ENCODE assay signal across 12 cellular contexts in the genomic region with DNA sequence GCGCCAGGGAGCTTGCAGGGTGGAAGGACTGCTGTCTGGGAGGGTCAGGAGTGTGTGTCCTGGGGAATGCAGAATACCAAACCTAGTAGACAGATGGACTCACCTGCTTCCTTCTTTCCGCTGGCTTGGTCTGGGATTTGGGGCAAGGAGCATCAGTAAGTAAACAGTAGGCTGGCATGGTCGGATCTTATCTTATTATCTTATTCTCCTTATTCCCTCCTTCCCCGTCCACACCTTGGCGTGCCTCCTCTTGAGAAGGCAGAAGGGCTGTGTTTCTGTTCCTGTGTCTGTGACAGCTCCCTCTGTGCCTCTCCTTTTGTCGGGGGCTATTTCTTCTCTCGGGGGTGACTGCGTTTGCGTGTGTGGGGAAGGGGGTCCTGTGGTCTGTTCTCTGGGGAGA. TPM values are rescaled to one million over a fixed set of nuclear protein-coding genes. Genes with fewer than 3 reads are reported as not detected.
DNase-seq lines count a peak whose midpoint lies in the region; TF ChIP-seq lines count a peak whose summit lies in the region.
"Had no signal": no experiment of that assay in that cellular context is flagged by ENCODE, and none has a peak within 500 bp of the region (broad histone marks: within the 10 kb centered on the region; RNA-seq: fewer than 3 reads in every experiment).

No MANE protein-coding gene starts in this region.

- no peak overlapping the region for H3K27ac ChIP-seq in WERI-Rb-1
- H3K27ac ChIP-seq in iPS-18a (ENCODE audit: low read length), result no peak overlapping the region
- H3K27ac ChIP-seq in stomach smooth muscle (ENCODE audit: low read length), result peak overlapping the region; percentile 96
- H3K27ac ChIP-seq: neutrophil had no signal

- TF ChIP-seq CTCF in WERI-Rb-1 (IDR thresholded peaks at IDR 0.05; ENCODE audit: low read depth, low read length), result no peak

- intact Hi-C loops in activated T-helper 2 cell treated with anti-CD3 and anti-CD28 coated beads, Interferon-gamma antibody, Interleukin-2, Interleukin-4, amounts not matched to agents 10 μg/mL and 5 μg/mL and 100 μg/mL, durations not matched to agents 14 hours and 24 hours and 36 hours (cut with micrococcal nuclease), result loop anchor here (5.0 kb wide), 1 partner anchor 56 kb away; no protein-coding TSS in a partner anchor

- peaks cover 10% of the 10 kb centered on the region for H3K4me1 Mint-ChIP-seq in T-helper 1 cell treated with Interleukin-12 subunit alpha and Interleukin-12 subunit beta and Interleukin-4 antibody, amounts not matched to agents 30 μg/mL and 1 μg/mL, for 36 hours (ENCODE audit: low read depth)
- H3K4me1 Mint-ChIP-seq in activated T-helper 2 cell treated with anti-CD3 and anti-CD28 coated beads, Interferon-gamma antibody, Interleukin-2, Interleukin-4, amounts not matched to agents 10 μg/mL and 5 μg/mL and 100 μg/mL, durations not matched to agents 14 hours and 24 hours and 36 hours (ENCODE audit: low read depth), result peaks cover 3% of the 10 kb centered on the region

- H3K4me3 Mint-ChIP-seq in T-helper 1 cell treated with Interleukin-12 subunit alpha and Interleukin-12 subunit beta and Interleukin-4 antibody, amounts not matched to agents 30 μg/mL and 1 μg/mL, for 36 hours, result peak overlapping the region; percentile 21
- H3K4me3 Mint-ChIP-seq in activated T-helper 2 cell treated with anti-CD3 and anti-CD28 coated beads, Interferon-gamma antibody, Interleukin-2, Interleukin-4, amounts not matched to agents 10 μg/mL and 5 μg/mL and 100 μg/mL, durations not matched to agents 14 hours and 24 hours and 36 hours (ENCODE audit: low read depth), result no peak overlapping the region
- H3K4me3 Mint-ChIP-seq: activated B cell treated with CpG ODN at 0.5 μM for 24 hours had no signal

- H3K36me3 ChIP-seq in WERI-Rb-1, result no peaks in the 10 kb centered on the region
- no peaks in the 10 kb centered on the region for H3K36me3 ChIP-seq in iPS-18a (ENCODE audit: control insufficient read depth, low read depth, low read length)
- no peaks in the 10 kb centered on the region for H3K36me3 ChIP-seq in stomach smooth muscle (ENCODE audit: control insufficient read depth in 2 of 2, insufficient read depth in 2 of 2, low read length in 2 of 2)
- H3K36me3 ChIP-seq: neutrophil had no signal

- H3K4me1 ChIP-seq in iPS-18a (ENCODE audit: control insufficient read depth, low read depth, low read length) (peaks cover 3% of the 10 kb centered on the region), stomach smooth muscle (ENCODE audit: control insufficient read depth, insufficient read depth, low read length) (peaks cover 31% of the 10 kb centered on the region)

- H3K27me3 ChIP-seq in WERI-Rb-1 (ENCODE audit: insufficient read depth, low read depth, severe bottlenecking) (peaks cover 60% of the 10 kb centered on the region), iPS-18a (ENCODE audit: control insufficient read depth, insufficient read depth, low read length) (peaks cover 14% of the 10 kb centered on the region), stomach smooth muscle (ENCODE audit: control insufficient read depth in 1 of 2, insufficient read depth in 2 of 2, low read length in 2 of 2) (peaks cover 0 to 3% of the 10 kb centered on the region in 2 donors)

- H3K9ac ChIP-seq in iPS-18a (ENCODE audit: low read length), result no peak overlapping the region
- peak overlapping the region; percentile 74 to 79 for H3K9ac ChIP-seq in stomach smooth muscle (ENCODE audit: low read length in 2 of 2)

- DNase-seq in T-helper 1 cell (no peak), WERI-Rb-1 (no peak), ecto neural progenitor cell (ENCODE audit: low spot score) (no peak), SK-N-DZ (ENCODE audit: low spot score) (no peak)
- no peak for DNase-seq in activated T-helper 2 cell treated with anti-CD3 and anti-CD28 coated beads, Interferon-gamma antibody, Interleukin-2, Interleukin-4, amounts not matched to agents 10 μg/mL and 5 μg/mL and 100 μg/mL, durations not matched to agents 14 hours and 24 hours and 36 hours (ENCODE audit: low spot score)
- DNase-seq: NCI-H524 treated with DMSO at 0.1 percent for 48 hours had no signal

- no peaks in the 10 kb centered on the region for H3K9me3 Mint-ChIP-seq in T-helper 1 cell treated with Interleukin-12 subunit alpha and Interleukin-12 subunit beta and Interleukin-4 antibody, amounts not matched to agents 30 μg/mL and 1 μg/mL, for 36 hours
- H3K9me3 Mint-ChIP-seq in activated T-helper 2 cell treated with anti-CD3 and anti-CD28 coated beads, Interferon-gamma antibody, Interleukin-2, Interleukin-4, amounts not matched to agents 10 μg/mL and 5 μg/mL and 100 μg/mL, durations not matched to agents 14 hours and 24 hours and 36 hours, result no peaks in the 10 kb centered on the region
- H3K9me3 Mint-ChIP-seq: activated B cell treated with CpG ODN at 0.5 μM for 24 hours had no signal

- H3K4me3 ChIP-seq in WERI-Rb-1 (ENCODE audit: low read depth, low read length) (peak overlapping the region; percentile 33), iPS-18a (ENCODE audit: low read length) (peak overlapping the region; percentile 54), stomach smooth muscle (ENCODE audit: low read length in 2 of 2) (peak overlapping the region; percentile 67 to 72)

- H3K36me3 Mint-ChIP-seq in T-helper 1 cell treated with Interleukin-12 subunit alpha and Interleukin-12 subunit beta and Interleukin-4 antibody, amounts not matched to agents 30 μg/mL and 1 μg/mL, for 36 hours (ENCODE audit: low read depth), result no peaks in the 10 kb centered on the region
- H3K36me3 Mint-ChIP-seq in activated T-helper 2 cell treated with anti-CD3 and anti-CD28 coated beads, Interferon-gamma antibody, Interleukin-2, Interleukin-4, amounts not matched to agents 10 μg/mL and 5 μg/mL and 100 μg/mL, durations not matched to agents 14 hours and 24 hours and 36 hours (ENCODE audit: low read depth), result no peaks in the 10 kb centered on the region

- no peaks in the 10 kb centered on the region for H3K9me3 ChIP-seq in WERI-Rb-1 (ENCODE audit: severe bottlenecking)
- H3K9me3 ChIP-seq in iPS-18a (ENCODE audit: control insufficient read depth, low read depth, low read length), result no peaks in the 10 kb centered on the region
- no peaks in the 10 kb centered on the region for H3K9me3 ChIP-seq in stomach smooth muscle (ENCODE audit: control insufficient read depth in 2 of 2, low read length in 2 of 2)
- H3K9me3 ChIP-seq: neutrophil had no signal

- peaks cover 53% of the 10 kb centered on the region for H3K27me3 Mint-ChIP-seq in T-helper 1 cell treated with Interleukin-12 subunit alpha and Interleukin-12 subunit beta and Interleukin-4 antibody, amounts not matched to agents 30 μg/mL and 1 μg/mL, for 36 hours (ENCODE audit: low read depth)
- peaks cover 37% of the 10 kb centered on the region for H3K27me3 Mint-ChIP-seq in activated T-helper 2 cell treated with anti-CD3 and anti-CD28 coated beads, Interferon-gamma antibody, Interleukin-2, Interleukin-4, amounts not matched to agents 10 μg/mL and 5 μg/mL and 100 μg/mL, durations not matched to agents 14 hours and 24 hours and 36 hours (ENCODE audit: low read depth)

- no peak overlapping the region for H3K27ac Mint-ChIP-seq in T-helper 1 cell treated with Interleukin-12 subunit alpha and Interleukin-12 subunit beta and Interleukin-4 antibody, amounts not matched to agents 30 μg/mL and 1 μg/mL, for 36 hours
- H3K27ac Mint-ChIP-seq in activated T-helper 2 cell treated with anti-CD3 and anti-CD28 coated beads, Interferon-gamma antibody, Interleukin-2, Interleukin-4, amounts not matched to agents 10 μg/mL and 5 μg/mL and 100 μg/mL, durations not matched to agents 14 hours and 24 hours and 36 hours, result no peak overlapping the region
- H3K27ac Mint-ChIP-seq: activated B cell treated with CpG ODN at 0.5 μM for 24 hours had no signal

RNA-seq across cellular contexts. Expression of a gene that starts 4.1 kb away (rescaled TPM):
- 0.28 and 0.34 TPM in 2 replicates for total RNA-seq in activated T-helper 2 cell treated with anti-CD3 and anti-CD28 coated beads, Interferon-gamma antibody, Interleukin-2, Interleukin-4, amounts not matched to agents 10 μg/mL and 5 μg/mL and 100 μg/mL, durations not matched to agents 14 hours and 24 hours and 36 hours
- polyA plus RNA-seq in SK-N-DZ (2014; cell fraction: cytosol; rRNA removed), result not detected in 2 replicates
- not detected in 2 replicates for polyA plus RNA-seq in SK-N-DZ (2014; cell fraction: nucleus; rRNA removed)
- total RNA-seq: activated B cell treated with CpG ODN at 0.5 μM for 24 hours had no signal

RNA-seq across cellular contexts. Expression of a gene that starts 12.8 kb away (rescaled TPM):
- not detected in 2 replicates for total RNA-seq in activated T-helper 2 cell treated with anti-CD3 and anti-CD28 coated beads, Interferon-gamma antibody, Interleukin-2, Interleukin-4, amounts not matched to agents 10 μg/mL and 5 μg/mL and 100 μg/mL, durations not matched to agents 14 hours and 24 hours and 36 hours
- polyA plus RNA-seq in SK-N-DZ (2014; cell fraction: cytosol; rRNA removed), result not detected in 2 replicates
- polyA plus RNA-seq in SK-N-DZ (2014; cell fraction: nucleus; rRNA removed), result not detected in 2 replicates
- total RNA-seq: activated B cell treated with CpG ODN at 0.5 μM for 24 hours had no signal

RNA-seq across cellular contexts. Expression of a gene that starts 42.7 kb away (rescaled TPM):
- not detected in 2 replicates for total RNA-seq in activated T-helper 2 cell treated with anti-CD3 and anti-CD28 coated beads, Interferon-gamma antibody, Interleukin-2, Interleukin-4, amounts not matched to agents 10 μg/mL and 5 μg/mL and 100 μg/mL, durations not matched to agents 14 hours and 24 hours and 36 hours
- polyA plus RNA-seq in SK-N-DZ (2014; cell fraction: cytosol; rRNA removed), result not detected in 2 replicates
- not detected in 2 replicates for polyA plus RNA-seq in SK-N-DZ (2014; cell fraction: nucleus; rRNA removed)
- total RNA-seq: activated B cell treated with CpG ODN at 0.5 μM for 24 hours had no signal
- polyA plus RNA-seq: adipose tissue had no signal

RNA-seq across cellular contexts. Expression of a gene that starts 45.5 kb away (rescaled TPM):
- total RNA-seq in activated T-helper 2 cell treated with anti-CD3 and anti-CD28 coated beads, Interferon-gamma antibody, Interleukin-2, Interleukin-4, amounts not matched to agents 10 μg/mL and 5 μg/mL and 100 μg/mL, durations not matched to agents 14 hours and 24 hours and 36 hours, result 4.2 and 4.7 TPM in 2 replicates
- polyA plus RNA-seq in SK-N-DZ (2014; cell fraction: cytosol; rRNA removed), result not detected in 2 replicates
- not detected in 2 replicates for polyA plus RNA-seq in SK-N-DZ (2014; cell fraction: nucleus; rRNA removed)
